Comparison of ENCODE assay signal across 1 cellular context in the genomic region with DNA sequence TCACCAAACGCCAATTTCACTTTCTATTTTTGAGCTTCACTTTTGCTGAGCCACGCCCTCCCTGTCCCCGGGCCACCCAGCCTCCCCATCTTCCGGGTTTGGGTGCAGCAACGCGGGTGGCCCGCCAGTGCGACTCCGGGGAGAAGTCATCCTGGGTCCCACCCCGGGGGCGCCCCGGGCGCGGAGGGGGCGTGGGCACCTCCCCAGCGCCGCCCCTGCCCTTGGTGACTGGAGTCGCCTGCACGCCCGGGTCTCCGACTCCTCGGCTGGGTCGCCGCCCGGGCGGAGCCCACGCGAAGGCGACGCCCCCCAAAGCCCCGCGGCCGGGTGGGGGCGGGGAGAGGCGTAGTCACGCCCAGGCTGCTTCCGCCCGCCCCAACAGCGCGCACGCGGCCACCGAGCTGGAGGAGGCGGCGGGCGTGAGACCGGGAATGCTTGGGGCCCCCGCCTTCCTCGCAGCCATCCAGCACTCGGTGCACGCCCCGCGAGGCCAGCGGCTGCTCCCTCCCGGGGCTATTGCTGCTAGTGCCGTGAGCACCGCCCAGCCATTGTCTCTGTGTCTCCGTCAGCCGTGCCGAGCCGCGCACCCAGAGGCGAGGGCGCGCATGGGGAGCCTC.
TF ChIP-seq lines count a peak whose summit lies in the region.

No MANE protein-coding gene starts in this region.

TF ChIP-seq in HepG2, 621 proteins besides CTCF, POLR2A, EP300 and RAD21 (continued from another document and continues in another):
- TF ChIP-seq U2AF1 (optimal IDR thresholded peaks at IDR 0.05; ENCODE audit: low read depth, low read length) (no peak), ATF7-NPFF (CRISPR knock-in tag; IDR thresholded peaks at IDR 0.05; ENCODE audit: low read depth) (peak; percentile 62), ZNF431 (CRISPR knock-in tag; IDR thresholded peaks at IDR 0.05; ENCODE audit: borderline replicate concordance, low read depth) (no peak), REXO4 (CRISPR knock-in tag; IDR thresholded peaks at IDR 0.05; ENCODE audit: borderline replicate concordance) (no peak), HNRNPLL (IDR thresholded peaks at IDR 0.05; ENCODE audit: low read depth, low read length, poor library complexity, severe bottlenecking) (peak; percentile 48), TAF15 (IDR thresholded peaks at IDR 0.05; ENCODE audit: low read depth, low read length, poor library complexity, severe bottlenecking) (no peak), NRL (CRISPR knock-in tag; IDR thresholded peaks at IDR 0.05; ENCODE audit: borderline replicate concordance) (no peak), KDM2A (CRISPR knock-in tag; IDR thresholded peaks at IDR 0.05; ENCODE audit: borderline replicate concordance, low read depth) (peak; percentile 41; the same call in 1 of the 2 replicates), ONECUT2 (CRISPR knock-in tag; IDR thresholded peaks at IDR 0.05) (no peak), KAT8 (CRISPR knock-in tag; IDR thresholded peaks at IDR 0.05) (no peak), ZNF44 (CRISPR knock-in tag; IDR thresholded peaks at IDR 0.05) (no peak), CAMTA2 (CRISPR knock-in tag; IDR thresholded peaks at IDR 0.05; ENCODE audit: borderline replicate concordance) (no peak), MYC (CRISPR knock-in tag; IDR thresholded peaks at IDR 0.05; ENCODE audit: borderline replicate concordance) (peak; percentile 89), NR2C2 (CRISPR knock-in tag; IDR thresholded peaks at IDR 0.05; ENCODE audit: borderline replicate concordance) (no peak), GTF2F1 (IDR thresholded peaks at IDR 0.05; ENCODE audit: low read length) (no peak), ZNF567 (CRISPR knock-in tag; IDR thresholded peaks at IDR 0.05; ENCODE audit: borderline replicate concordance) (no peak), ZNF772 (CRISPR knock-in tag; IDR thresholded peaks at IDR 0.05) (no peak), GABPB1 (CRISPR knock-in tag; IDR thresholded peaks at IDR 0.05) (peak; percentile 77), HNRNPL (IDR thresholded peaks at IDR 0.05; ENCODE audit: low read depth, low read length) (no peak), TMF1 (CRISPR knock-in tag; IDR thresholded peaks at IDR 0.05; ENCODE audit: low read depth) (0 out of 2 replicates have a peak, but pooled peaks have one; percentile 42), ZNF788 (CRISPR knock-in tag; IDR thresholded peaks at IDR 0.05; ENCODE audit: borderline replicate concordance) (no peak), ZNF547 (CRISPR knock-in tag; IDR thresholded peaks at IDR 0.05) (no peak), ZNF75D (CRISPR knock-in tag; IDR thresholded peaks at IDR 0.05; ENCODE audit: borderline replicate concordance) (no peak), ZNF776 (CRISPR knock-in tag; IDR thresholded peaks at IDR 0.05) (no peak), TEAD3 (CRISPR knock-in tag; optimal IDR thresholded peaks at IDR 0.05; ENCODE audit: borderline replicate concordance) (peak; percentile 8), HOXA3 (CRISPR knock-in tag; IDR thresholded peaks at IDR 0.05) (no peak), ELF3 (CRISPR knock-in tag; IDR thresholded peaks at IDR 0.05) (peak; percentile 35; the same call in 1 of the 2 replicates), ZNF766 (CRISPR knock-in tag; IDR thresholded peaks at IDR 0.05; ENCODE audit: borderline replicate concordance) (no peak), ADNP (CRISPR knock-in tag; IDR thresholded peaks at IDR 0.05) (no peak), NFYC (CRISPR knock-in tag; IDR thresholded peaks at IDR 0.05) (no peak), ZNF816 (CRISPR knock-in tag; IDR thresholded peaks at IDR 0.05; ENCODE audit: borderline replicate concordance) (no peak), SP5 (CRISPR knock-in tag; IDR thresholded peaks at IDR 0.05; ENCODE audit: borderline replicate concordance, low read depth) (no peak), GATAD2A (CRISPR knock-in tag; IDR thresholded peaks at IDR 0.05) (no peak), THAP11 (CRISPR knock-in tag; IDR thresholded peaks at IDR 0.05) (peak; percentile 22; the same call in 1 of the 2 replicates), PCBP2 (optimal IDR thresholded peaks at IDR 0.05; ENCODE audit: low read depth, low read length, poor library complexity, severe bottlenecking) (no peak), ZBTB8A (CRISPR knock-in tag; IDR thresholded peaks at IDR 0.05; ENCODE audit: borderline replicate concordance, low read depth) (no peak), ZNF234 (CRISPR knock-in tag; conservative IDR thresholded peaks at IDR 0.05) (no peak), ZMYM3 (CRISPR knock-in tag; IDR thresholded peaks at IDR 0.05) (no peak)
- TF ChIP-seq, protein P1, sequence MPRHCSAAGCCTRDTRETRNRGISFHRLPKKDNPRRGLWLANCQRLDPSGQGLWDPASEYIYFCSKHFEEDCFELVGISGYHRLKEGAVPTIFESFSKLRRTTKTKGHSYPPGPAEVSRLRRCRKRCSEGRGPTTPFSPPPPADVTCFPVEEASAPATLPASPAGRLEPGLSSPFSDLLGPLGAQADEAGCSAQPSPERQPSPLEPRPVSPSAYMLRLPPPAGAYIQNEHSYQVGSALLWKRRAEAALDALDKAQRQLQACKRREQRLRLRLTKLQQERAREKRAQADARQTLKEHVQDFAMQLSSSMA (CRISPR knock-in tag; IDR thresholded peaks at IDR 0.05) = no peak
- TF ChIP-seq, protein P2, sequence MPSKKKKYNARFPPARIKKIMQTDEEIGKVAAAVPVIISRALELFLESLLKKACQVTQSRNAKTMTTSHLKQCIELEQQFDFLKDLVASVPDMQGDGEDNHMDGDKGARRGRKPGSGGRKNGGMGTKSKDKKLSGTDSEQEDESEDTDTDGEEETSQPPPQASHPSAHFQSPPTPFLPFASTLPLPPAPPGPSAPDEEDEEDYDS (CRISPR knock-in tag; IDR thresholded peaks at IDR 0.05) = no peak
- TF ChIP-seq, protein P3, sequence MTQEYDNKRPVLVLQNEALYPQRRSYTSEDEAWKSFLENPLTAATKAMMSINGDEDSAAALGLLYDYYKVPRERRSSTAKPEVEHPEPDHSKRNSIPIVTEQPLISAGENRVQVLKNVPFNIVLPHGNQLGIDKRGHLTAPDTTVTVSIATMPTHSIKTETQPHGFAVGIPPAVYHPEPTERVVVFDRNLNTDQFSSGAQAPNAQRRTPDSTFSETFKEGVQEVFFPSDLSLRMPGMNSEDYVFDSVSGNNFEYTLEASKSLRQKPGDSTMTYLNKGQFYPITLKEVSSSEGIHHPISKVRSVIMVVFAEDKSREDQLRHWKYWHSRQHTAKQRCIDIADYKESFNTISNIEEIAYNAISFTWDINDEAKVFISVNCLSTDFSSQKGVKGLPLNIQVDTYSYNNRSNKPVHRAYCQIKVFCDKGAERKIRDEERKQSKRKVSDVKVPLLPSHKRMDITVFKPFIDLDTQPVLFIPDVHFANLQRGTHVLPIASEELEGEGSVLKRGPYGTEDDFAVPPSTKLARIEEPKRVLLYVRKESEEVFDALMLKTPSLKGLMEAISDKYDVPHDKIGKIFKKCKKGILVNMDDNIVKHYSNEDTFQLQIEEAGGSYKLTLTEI (CRISPR knock-in tag; conservative IDR thresholded peaks at IDR 0.05) = no peak
- TF ChIP-seq, protein P4, sequence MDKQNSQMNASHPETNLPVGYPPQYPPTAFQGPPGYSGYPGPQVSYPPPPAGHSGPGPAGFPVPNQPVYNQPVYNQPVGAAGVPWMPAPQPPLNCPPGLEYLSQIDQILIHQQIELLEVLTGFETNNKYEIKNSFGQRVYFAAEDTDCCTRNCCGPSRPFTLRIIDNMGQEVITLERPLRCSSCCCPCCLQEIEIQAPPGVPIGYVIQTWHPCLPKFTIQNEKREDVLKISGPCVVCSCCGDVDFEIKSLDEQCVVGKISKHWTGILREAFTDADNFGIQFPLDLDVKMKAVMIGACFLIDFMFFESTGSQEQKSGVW (CRISPR knock-in tag; IDR thresholded peaks at IDR 0.05; ENCODE audit: borderline replicate concordance) = no peak
- TF ChIP-seq, protein P5, sequence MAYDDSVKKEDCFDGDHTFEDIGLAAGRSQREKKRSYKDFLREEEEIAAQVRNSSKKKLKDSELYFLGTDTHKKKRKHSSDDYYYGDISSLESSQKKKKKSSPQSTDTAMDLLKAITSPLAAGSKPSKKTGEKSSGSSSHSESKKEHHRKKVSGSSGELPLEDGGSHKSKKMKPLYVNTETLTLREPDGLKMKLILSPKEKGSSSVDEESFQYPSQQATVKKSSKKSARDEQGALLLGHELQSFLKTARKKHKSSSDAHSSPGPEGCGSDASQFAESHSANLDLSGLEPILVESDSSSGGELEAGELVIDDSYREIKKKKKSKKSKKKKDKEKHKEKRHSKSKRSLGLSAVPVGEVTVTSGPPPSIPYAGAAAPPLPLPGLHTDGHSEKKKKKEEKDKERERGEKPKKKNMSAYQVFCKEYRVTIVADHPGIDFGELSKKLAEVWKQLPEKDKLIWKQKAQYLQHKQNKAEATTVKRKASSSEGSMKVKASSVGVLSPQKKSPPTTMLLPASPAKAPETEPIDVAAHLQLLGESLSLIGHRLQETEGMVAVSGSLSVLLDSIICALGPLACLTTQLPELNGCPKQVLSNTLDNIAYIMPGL (CRISPR knock-in tag; IDR thresholded peaks at IDR 0.05; ENCODE audit: borderline replicate concordance in 1 of 2, low read depth in 1 of 2) = peak; percentile 7 to 10; a peak in 1 of 4 replicates
- TF ChIP-seq, protein P6, sequence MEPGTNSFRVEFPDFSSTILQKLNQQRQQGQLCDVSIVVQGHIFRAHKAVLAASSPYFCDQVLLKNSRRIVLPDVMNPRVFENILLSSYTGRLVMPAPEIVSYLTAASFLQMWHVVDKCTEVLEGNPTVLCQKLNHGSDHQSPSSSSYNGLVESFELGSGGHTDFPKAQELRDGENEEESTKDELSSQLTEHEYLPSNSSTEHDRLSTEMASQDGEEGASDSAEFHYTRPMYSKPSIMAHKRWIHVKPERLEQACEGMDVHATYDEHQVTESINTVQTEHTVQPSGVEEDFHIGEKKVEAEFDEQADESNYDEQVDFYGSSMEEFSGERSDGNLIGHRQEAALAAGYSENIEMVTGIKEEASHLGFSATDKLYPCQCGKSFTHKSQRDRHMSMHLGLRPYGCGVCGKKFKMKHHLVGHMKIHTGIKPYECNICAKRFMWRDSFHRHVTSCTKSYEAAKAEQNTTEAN (CRISPR knock-in tag; conservative IDR thresholded peaks at IDR 0.05) = no peak
- TF ChIP-seq, protein P7, sequence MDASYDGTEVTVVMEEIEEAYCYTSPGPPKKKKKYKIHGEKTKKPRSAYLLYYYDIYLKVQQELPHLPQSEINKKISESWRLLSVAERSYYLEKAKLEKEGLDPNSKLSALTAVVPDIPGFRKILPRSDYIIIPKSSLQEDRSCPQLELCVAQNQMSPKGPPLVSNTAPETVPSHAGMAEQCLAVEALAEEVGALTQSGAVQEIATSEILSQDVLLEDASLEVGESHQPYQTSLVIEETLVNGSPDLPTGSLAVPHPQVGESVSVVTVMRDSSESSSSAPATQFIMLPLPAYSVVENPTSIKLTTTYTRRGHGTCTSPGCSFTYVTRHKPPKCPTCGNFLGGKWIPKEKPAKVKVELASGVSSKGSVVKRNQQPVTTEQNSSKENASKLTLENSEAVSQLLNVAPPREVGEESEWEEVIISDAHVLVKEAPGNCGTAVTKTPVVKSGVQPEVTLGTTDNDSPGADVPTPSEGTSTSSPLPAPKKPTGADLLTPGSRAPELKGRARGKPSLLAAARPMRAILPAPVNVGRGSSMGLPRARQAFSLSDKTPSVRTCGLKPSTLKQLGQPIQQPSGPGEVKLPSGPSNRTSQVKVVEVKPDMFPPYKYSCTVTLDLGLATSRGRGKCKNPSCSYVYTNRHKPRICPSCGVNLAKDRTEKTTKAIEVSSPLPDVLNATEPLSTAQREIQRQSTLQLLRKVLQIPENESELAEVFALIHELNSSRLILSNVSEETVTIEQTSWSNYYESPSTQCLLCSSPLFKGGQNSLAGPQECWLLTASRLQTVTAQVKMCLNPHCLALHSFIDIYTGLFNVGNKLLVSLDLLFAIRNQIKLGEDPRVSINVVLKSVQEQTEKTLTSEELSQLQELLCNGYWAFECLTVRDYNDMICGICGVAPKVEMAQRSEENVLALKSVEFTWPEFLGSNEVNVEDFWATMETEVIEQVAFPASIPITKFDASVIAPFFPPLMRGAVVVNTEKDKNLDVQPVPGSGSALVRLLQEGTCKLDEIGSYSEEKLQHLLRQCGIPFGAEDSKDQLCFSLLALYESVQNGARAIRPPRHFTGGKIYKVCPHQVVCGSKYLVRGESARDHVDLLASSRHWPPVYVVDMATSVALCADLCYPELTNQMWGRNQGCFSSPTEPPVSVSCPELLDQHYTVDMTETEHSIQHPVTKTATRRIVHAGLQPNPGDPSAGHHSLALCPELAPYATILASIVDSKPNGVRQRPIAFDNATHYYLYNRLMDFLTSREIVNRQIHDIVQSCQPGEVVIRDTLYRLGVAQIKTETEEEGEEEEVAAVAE (CRISPR knock-in tag; IDR thresholded peaks at IDR 0.05; ENCODE audit: borderline replicate concordance) = no peak
- TF ChIP-seq, protein P8, sequence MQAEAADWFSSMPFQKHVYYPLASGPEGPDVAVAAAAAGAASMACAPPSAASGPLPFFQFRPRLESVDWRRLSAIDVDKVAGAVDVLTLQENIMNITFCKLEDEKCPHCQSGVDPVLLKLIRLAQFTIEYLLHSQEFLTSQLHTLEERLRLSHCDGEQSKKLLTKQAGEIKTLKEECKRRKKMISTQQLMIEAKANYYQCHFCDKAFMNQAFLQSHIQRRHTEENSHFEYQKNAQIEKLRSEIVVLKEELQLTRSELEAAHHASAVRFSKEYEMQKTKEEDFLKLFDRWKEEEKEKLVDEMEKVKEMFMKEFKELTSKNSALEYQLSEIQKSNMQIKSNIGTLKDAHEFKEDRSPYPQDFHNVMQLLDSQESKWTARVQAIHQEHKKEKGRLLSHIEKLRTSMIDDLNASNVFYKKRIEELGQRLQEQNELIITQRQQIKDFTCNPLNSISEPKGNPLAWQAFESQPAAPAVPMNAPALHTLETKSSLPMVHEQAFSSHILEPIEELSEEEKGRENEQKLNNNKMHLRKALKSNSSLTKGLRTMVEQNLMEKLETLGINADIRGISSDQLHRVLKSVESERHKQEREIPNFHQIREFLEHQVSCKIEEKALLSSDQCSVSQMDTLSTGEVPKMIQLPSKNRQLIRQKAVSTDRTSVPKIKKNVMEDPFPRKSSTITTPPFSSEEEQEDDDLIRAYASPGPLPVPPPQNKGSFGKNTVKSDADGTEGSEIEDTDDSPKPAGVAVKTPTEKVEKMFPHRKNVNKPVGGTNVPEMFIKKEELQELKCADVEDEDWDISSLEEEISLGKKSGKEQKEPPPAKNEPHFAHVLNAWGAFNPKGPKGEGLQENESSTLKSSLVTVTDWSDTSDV (CRISPR knock-in tag; IDR thresholded peaks at IDR 0.05) = no peak
